Comparison of ENCODE assay signal across 12 cellular contexts in genomic region chr7:5559586-5559985, GRCh38. TPM values are rescaled to one million over a fixed set of nuclear protein-coding genes. Genes with fewer than 3 reads are reported as not detected.
A peak's percentile ranks its signal among the peaks of the same experiment; 100 is the strongest.
DNase-seq lines count a peak whose midpoint lies in the region; ATAC-seq, FAIRE-seq and TF ChIP-seq lines count a peak whose summit lies in the region.
"Had no signal": no experiment of that assay in that cellular context is flagged by ENCODE, and none has a peak within 500 bp of the region (broad histone marks: within the 10 kb centered on the region; RNA-seq: fewer than 3 reads in every experiment).

No MANE protein-coding gene starts in this region.

- WGBS in ovary, 3 donors: 79 to 87% (median 86%) methylated on average over 15 of the region's 15 CpGs

- ATAC-seq in central memory CD8-positive, alpha-beta T cell (replicated peaks; ENCODE audit: extremely low read depth, poor library complexity, severe bottlenecking): no peak
- ATAC-seq in GM18868 (IDR thresholded peaks at IDR 0.05; ENCODE audit: unreplicated experiment): no peak

- H3K4me3 ChIP-seq in Caco-2 (ENCODE audit: low read depth, low read length): no peak overlapping the region
- H3K4me3 ChIP-seq in ovary: no peak overlapping the region
- H3K4me3 ChIP-seq: psoas muscle, tibial artery had no signal

- no peak overlapping the region for H3K4me3 Mint-ChIP-seq in activated CD4-positive, alpha-beta T cell treated with anti-CD3 and anti-CD28 coated beads, Interleukin-2, amount 10 ng/mL, durations not matched to agents 7 days and 5 days
- no peak overlapping the region for H3K4me3 Mint-ChIP-seq in Caco-2 (ENCODE audit: unreplicated experiment)
- peak overlapping the region; percentile 72 for H3K4me3 Mint-ChIP-seq in central memory CD8-positive, alpha-beta T cell
- H3K4me3 Mint-ChIP-seq: nephron progenitor cell had no signal

- CTCF ChIA-PET in activated CD4-positive, alpha-beta T cell treated with anti-CD3 and anti-CD28 coated beads, Interleukin-2, amount 10 ng/mL, durations not matched to agents 7 days and 5 days (lab: Charles Lee): interaction anchor here (0.6 to 3.1 kb wide), 17 partner anchors 8 to 163 kb away, joined by 3 to 26 read pairs (median 5); no protein-coding TSS in a partner anchor
- CTCF ChIA-PET in Caco-2 (lab: Charles Lee): interaction anchor here (0.9 to 2.0 kb wide), 4 partner anchors 64 to 140 kb away, joined by 4 to 30 read pairs (median 6); no protein-coding TSS in a partner anchor

- peaks cover 56% of the 10 kb centered on the region for H3K4me1 Mint-ChIP-seq in activated CD4-positive, alpha-beta T cell treated with anti-CD3 and anti-CD28 coated beads, Interleukin-2, amount 10 ng/mL, durations not matched to agents 7 days and 5 days
- peaks cover 8% of the 10 kb centered on the region for H3K4me1 Mint-ChIP-seq in Caco-2 (ENCODE audit: low read depth, unreplicated experiment)
- H3K4me1 Mint-ChIP-seq in central memory CD8-positive, alpha-beta T cell: peaks cover 43% of the 10 kb centered on the region

- no peak for TF ChIP-seq POLR2A in ovary (IDR thresholded peaks at IDR 0.05)

- TF ChIP-seq CTCF in Caco-2 (IDR thresholded peaks at IDR 0.05; ENCODE audit: insufficient read depth in 1 of 2, low read depth in 1 of 2, low read length in 1 of 2, severe bottlenecking in 1 of 2, unreplicated experiment in 1 of 2): no peak
- no peak for TF ChIP-seq CTCF in ovary (IDR thresholded peaks at IDR 0.05)

- no peaks in the 10 kb centered on the region for H3K9me3 Mint-ChIP-seq in activated CD4-positive, alpha-beta T cell treated with anti-CD3 and anti-CD28 coated beads, Interleukin-2, amount 10 ng/mL, durations not matched to agents 7 days and 5 days
- H3K9me3 Mint-ChIP-seq in Caco-2 (ENCODE audit: unreplicated experiment): no peaks in the 10 kb centered on the region
- H3K9me3 Mint-ChIP-seq in central memory CD8-positive, alpha-beta T cell: no peaks in the 10 kb centered on the region
- H3K9me3 Mint-ChIP-seq: nephron progenitor cell had no signal

- H3K4me1 ChIP-seq in Caco-2 (peaks cover 29% of the 10 kb centered on the region), ovary (ENCODE audit: insufficient read depth) (peaks cover 14% of the 10 kb centered on the region)

- DNase-seq in activated CD4-positive, alpha-beta T cell treated with anti-CD3 and anti-CD28 coated beads, Interleukin-2, amount 10 ng/mL, durations not matched to agents 7 days and 5 days: no peak
- DNase-seq in activated CD4-positive, alpha-beta T cell treated with anti-CD3 and anti-CD28 coated beads, Interleukin-2, amount 50 U/mL, for 48 hours: no peak
- DNase-seq in Caco-2: no peak
- no peak for DNase-seq in central memory CD8-positive, alpha-beta T cell (ENCODE audit: low spot score in 2 of 2)
- peak in 3 of 5 donors; percentile 42 to 51 (median 49) for DNase-seq in ovary
- DNase-seq in GM19239 (ENCODE audit: insufficient read length, low spot score): no peak
- no peak for DNase-seq in NCI-H2029 treated with DMSO at 0.1 percent for 48 hours (lab: John Stamatoyannopoulos, UW)

- POLR2A ChIA-PET in activated CD4-positive, alpha-beta T cell treated with anti-CD3 and anti-CD28 coated beads, Interleukin-2, amount 10 ng/mL, durations not matched to agents 7 days and 5 days (lab: Charles Lee): interaction anchor here (1.0 kb wide), 1 partner anchor 31 kb away, joined by 3 read pairs; no protein-coding TSS in a partner anchor
- POLR2A ChIA-PET in Caco-2 (lab: Charles Lee): interaction anchor here (0.6 to 1.3 kb wide), 2 partner anchors 36 to 56 kb away, joined by 7 to 11 read pairs; no protein-coding TSS in a partner anchor

- H3K27me3 Mint-ChIP-seq in activated CD4-positive, alpha-beta T cell treated with anti-CD3 and anti-CD28 coated beads, Interleukin-2, amount 10 ng/mL, durations not matched to agents 7 days and 5 days: peaks cover 19% of the 10 kb centered on the region
- no peaks in the 10 kb centered on the region for H3K27me3 Mint-ChIP-seq in Caco-2 (ENCODE audit: insufficient read depth, unreplicated experiment)
- no peaks in the 10 kb centered on the region for H3K27me3 Mint-ChIP-seq in central memory CD8-positive, alpha-beta T cell

- intact Hi-C loops in Caco-2 (cut with micrococcal nuclease; ENCODE audit: unreplicated experiment): loop anchor here (1.0 kb wide), 1 partner anchor 65 kb away; no protein-coding TSS in a partner anchor
- intact Hi-C loops in ovary (cut with DNase I): loop anchor here in 2 of 4 donors (2.0 kb wide), 1 partner anchor 65 kb away; no protein-coding TSS in a partner anchor

- no peak overlapping the region for H3K27ac ChIP-seq in ovary
- H3K27ac ChIP-seq: psoas muscle had no signal

- BruUV-seq in Caco-2 (replicated peaks; lab: Mats Ljungman, UMichigan): no TSS peak

- no peak for TF ChIP-seq EP300 in ovary (IDR thresholded peaks at IDR 0.05)

- no peaks in the 10 kb centered on the region for H3K36me3 Mint-ChIP-seq in activated CD4-positive, alpha-beta T cell treated with anti-CD3 and anti-CD28 coated beads, Interleukin-2, amount 10 ng/mL, durations not matched to agents 7 days and 5 days (ENCODE audit: low read depth)
- peaks cover 38% of the 10 kb centered on the region for H3K36me3 Mint-ChIP-seq in Caco-2 (ENCODE audit: insufficient read depth, unreplicated experiment)
- H3K36me3 Mint-ChIP-seq in central memory CD8-positive, alpha-beta T cell (ENCODE audit: insufficient read depth): peaks cover 4% of the 10 kb centered on the region

- no peaks in the 10 kb centered on the region for H3K9me3 ChIP-seq in Caco-2
- H3K9me3 ChIP-seq in ovary: no peaks in the 10 kb centered on the region
- H3K9me3 ChIP-seq: BE2C, psoas muscle, tibial artery had no signal

- FAIRE-seq in GM19239 (lab: Jason Lieb, UNC): no peak

- peak overlapping the region; percentile 91 for H3K27ac Mint-ChIP-seq in activated CD4-positive, alpha-beta T cell treated with anti-CD3 and anti-CD28 coated beads, Interleukin-2, amount 10 ng/mL, durations not matched to agents 7 days and 5 days
- peak overlapping the region; percentile 81 for H3K27ac Mint-ChIP-seq in Caco-2 (ENCODE audit: unreplicated experiment)
- peak overlapping the region; percentile 87 for H3K27ac Mint-ChIP-seq in central memory CD8-positive, alpha-beta T cell (ENCODE audit: low read depth)
- H3K27ac Mint-ChIP-seq: nephron progenitor cell had no signal

- H3K36me3 ChIP-seq in Caco-2 (ENCODE audit: control insufficient read depth, insufficient read depth, low read length): no peaks in the 10 kb centered on the region
- no peaks in the 10 kb centered on the region for H3K36me3 ChIP-seq in ovary
- H3K36me3 ChIP-seq: BE2C, tibial artery had no signal

- H3K27me3 ChIP-seq in Caco-2 (replicated peaks; ENCODE audit: control insufficient read depth, insufficient read depth, low read length): no peaks in the 10 kb centered on the region
- H3K27me3 ChIP-seq in ovary: no peaks in the 10 kb centered on the region
- H3K27me3 ChIP-seq: BE2C, tibial artery had no signal

RNA-seq across cellular contexts. Expression of gene ACTB, which starts 29.2 kb away (rescaled TPM):
- total RNA-seq in activated CD4-positive, alpha-beta T cell treated with anti-CD3 and anti-CD28 coated beads, Interleukin-2, amount 10 ng/mL, durations not matched to agents 7 days and 5 days: over 10,000 TPM; 12,408 to 13,148 TPM
- total RNA-seq in Caco-2 (2022) (3,565 and 4,201 TPM in 2 replicates), ovary (1,000 to 10,000 TPM; 1,260 to 4,608 (median 3,127) TPM)
- 1,000 to 10,000 TPM; 1,910 to 5,835 TPM for polyA plus RNA-seq in ovary

RNA-seq across cellular contexts. Expression of gene FSCN1, which starts 33.0 kb away (rescaled TPM):
- 1 to 10 TPM; 4.2 to 4.6 TPM for total RNA-seq in activated CD4-positive, alpha-beta T cell treated with anti-CD3 and anti-CD28 coated beads, Interleukin-2, amount 10 ng/mL, durations not matched to agents 7 days and 5 days
- total RNA-seq in Caco-2 (2022): 78.2 and 91.0 TPM in 2 replicates
- total RNA-seq in ovary: 100 to 1,000 TPM in 3 of 7 donors, 10 to 100 TPM in 4; 55.3 to 182 (median 96.0) TPM
- 10 to 100 TPM; 12.9 to 57.7 TPM for polyA plus RNA-seq in ovary

RNA-seq across cellular contexts. Expression of gene FBXL18, which starts 46.0 kb away (rescaled TPM):
- total RNA-seq in activated CD4-positive, alpha-beta T cell treated with anti-CD3 and anti-CD28 coated beads, Interleukin-2, amount 10 ng/mL, durations not matched to agents 7 days and 5 days: 10 to 100 TPM; 12.5 to 13.6 TPM
- total RNA-seq in Caco-2 (2022): 22.1 and 24.6 TPM in 2 replicates
- 1 to 10 TPM; 2.1 to 8.8 (median 6.1) TPM for total RNA-seq in ovary
- 1 to 10 TPM; 1.3 to 1.9 TPM for polyA plus RNA-seq in ovary

Comparison
In these comparisons a context has a peak if more than half of its experiments do, and no peak if none do; other contexts are left out.
1. DNase-seq: peak in ovary (3 of 5); none in activated CD4-positive, alpha-beta T cell treated with anti-CD3 and anti-CD28 coated beads, Interleukin-2, amount 10 ng/mL, durations not matched to agents 7 days and 5 days (single experiment), activated CD4-positive, alpha-beta T cell treated with anti-CD3 and anti-CD28 coated beads, Interleukin-2, amount 50 U/mL, for 48 hours (0 of 2), Caco-2 (0 of 2), central memory CD8-positive, alpha-beta T cell (0 of 2), GM19239 (single experiment) and NCI-H2029 treated with DMSO at 0.1 percent for 48 hours (single experiment).
2. RNA of gene FSCN1, which starts 33.0 kb away (total RNA-seq): 55.3 to 182 TPM in ovary and 78.2 to 91.0 TPM in Caco-2; 4.2 to 4.6 TPM in activated CD4-positive, alpha-beta T cell treated with anti-CD3 and anti-CD28 coated beads, Interleukin-2, amount 10 ng/mL, durations not matched to agents 7 days and 5 days; every median in the first group is over 10 times any median in the second.
3. Peak in every context shown above with its lines, with median percentiles within 50 percentile points of each other: H3K27ac Mint-ChIP-seq.